1 cellular context compared by ENCODE assay signal in the genomic region with DNA sequence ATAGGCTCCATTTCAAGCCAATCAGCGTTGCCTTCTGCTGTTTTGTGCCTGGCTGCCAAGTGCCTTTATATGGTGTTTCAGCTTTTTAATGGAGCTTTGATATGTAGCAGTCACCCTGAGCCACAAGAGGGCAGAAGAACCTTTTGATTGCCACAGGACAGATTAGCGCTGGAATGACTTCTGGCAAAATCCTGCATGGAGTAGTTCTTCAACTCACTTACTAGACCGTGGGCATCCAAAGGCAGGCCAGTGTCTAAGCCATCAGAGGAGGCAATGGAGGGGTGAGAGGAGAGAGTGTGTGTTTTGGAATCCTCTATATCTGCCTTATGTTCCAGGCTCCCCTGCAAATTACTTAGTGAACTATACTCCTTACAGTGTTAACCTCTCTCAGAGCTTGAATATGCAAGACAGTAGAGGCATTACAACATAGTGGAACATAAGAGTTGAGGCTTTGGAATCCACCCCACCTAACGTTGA.
TF ChIP-seq lines count a peak whose summit lies in the region.

No MANE protein-coding gene starts in this region.

TF ChIP-seq in HepG2, 621 proteins besides CTCF, POLR2A, EP300 and RAD21 (continued from another document):
- TF ChIP-seq, protein P1, sequence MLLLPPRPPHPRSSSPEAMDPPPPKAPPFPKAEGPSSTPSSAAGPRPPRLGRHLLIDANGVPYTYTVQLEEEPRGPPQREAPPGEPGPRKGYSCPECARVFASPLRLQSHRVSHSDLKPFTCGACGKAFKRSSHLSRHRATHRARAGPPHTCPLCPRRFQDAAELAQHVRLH (CRISPR knock-in tag; IDR thresholded peaks at IDR 0.05; ENCODE audit: borderline replicate concordance, low read depth) = 0 out of 2 replicates have a peak, but pooled peaks have one; percentile 41
- no peak for TF ChIP-seq ATAD3A (CRISPR knock-in tag; IDR thresholded peaks at IDR 0.05)
- TF ChIP-seq XRCC5 (optimal IDR thresholded peaks at IDR 0.05; ENCODE audit: low read length) = peak; percentile 45
- no peak for TF ChIP-seq AGO2 (optimal IDR thresholded peaks at IDR 0.05; ENCODE audit: low read depth, low read length)
- TF ChIP-seq KAT8 (CRISPR knock-in tag; IDR thresholded peaks at IDR 0.05) = 0 out of 2 replicates have a peak, but pooled peaks have one; percentile 32
- 0 out of 2 replicates have a peak, but pooled peaks have one; percentile 24 for TF ChIP-seq KDM2A (CRISPR knock-in tag; IDR thresholded peaks at IDR 0.05; ENCODE audit: borderline replicate concordance, low read depth)
- TF ChIP-seq HHEX (CRISPR knock-in tag; IDR thresholded peaks at IDR 0.05) = no peak
- TF ChIP-seq THAP11 (CRISPR knock-in tag; IDR thresholded peaks at IDR 0.05) = peak; percentile 52
- no peak for TF ChIP-seq ZSCAN12 (CRISPR knock-in tag; IDR thresholded peaks at IDR 0.05)
- no peak for TF ChIP-seq HIC2 (CRISPR knock-in tag; IDR thresholded peaks at IDR 0.05; ENCODE audit: low read depth)
- TF ChIP-seq MIXL1 (CRISPR knock-in tag; IDR thresholded peaks at IDR 0.05) = peak; percentile 51; the same call in 1 of the 2 replicates
- TF ChIP-seq SOX13 (IDR thresholded peaks at IDR 0.05) = no peak
- TF ChIP-seq SOX13 (CRISPR knock-in tag; conservative IDR thresholded peaks at IDR 0.05 in 1 of 2, IDR thresholded peaks at IDR 0.05 in 1 of 2) = 0 out of 4 replicates have a peak, but pooled peaks of 1 of the 2 experiments have one; percentile 14
- TF ChIP-seq STAG1 (CRISPR knock-in tag; IDR thresholded peaks at IDR 0.05) = peak; percentile 91
- TF ChIP-seq SMC3 (IDR thresholded peaks at IDR 0.05; ENCODE audit: low read length) = peak; percentile 90
- peak; percentile 73; the same call in 1 of the 2 replicates for TF ChIP-seq SRF (IDR thresholded peaks at IDR 0.05; ENCODE audit: low read depth, low read length)
- no peak for TF ChIP-seq ZNF274 (CRISPR knock-in tag; IDR thresholded peaks at IDR 0.05)
- TF ChIP-seq TEAD3 (CRISPR knock-in tag; optimal IDR thresholded peaks at IDR 0.05; ENCODE audit: borderline replicate concordance) = peak; percentile 58
- peak; percentile 39; the same call in 1 of the 2 replicates for TF ChIP-seq GATAD2A (CRISPR knock-in tag; IDR thresholded peaks at IDR 0.05)
- no peak for TF ChIP-seq ZNF891 (CRISPR knock-in tag; IDR thresholded peaks at IDR 0.05)
- TF ChIP-seq, protein P2, sequence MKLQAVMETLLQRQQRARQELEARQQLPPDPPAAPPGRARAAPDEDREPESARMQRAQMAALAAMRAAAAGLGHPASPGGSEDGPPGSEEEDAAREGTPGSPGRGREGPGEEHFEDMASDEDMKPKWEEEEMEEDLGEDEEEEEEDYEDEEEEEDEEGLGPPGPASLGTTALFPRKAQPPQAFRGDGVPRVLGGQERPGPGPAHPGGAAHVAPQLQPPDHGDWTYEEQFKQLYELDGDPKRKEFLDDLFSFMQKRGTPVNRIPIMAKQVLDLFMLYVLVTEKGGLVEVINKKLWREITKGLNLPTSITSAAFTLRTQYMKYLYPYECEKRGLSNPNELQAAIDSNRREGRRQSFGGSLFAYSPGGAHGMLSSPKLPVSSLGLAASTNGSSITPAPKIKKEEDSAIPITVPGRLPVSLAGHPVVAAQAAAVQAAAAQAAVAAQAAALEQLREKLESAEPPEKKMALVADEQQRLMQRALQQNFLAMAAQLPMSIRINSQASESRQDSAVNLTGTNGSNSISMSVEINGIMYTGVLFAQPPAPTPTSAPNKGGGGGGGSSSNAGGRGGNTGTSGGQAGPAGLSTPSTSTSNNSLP (IDR thresholded peaks at IDR 0.05; ENCODE audit: low read depth, low read length) = peak; percentile 98
- TF ChIP-seq ZNF614 (CRISPR knock-in tag; IDR thresholded peaks at IDR 0.05; ENCODE audit: borderline replicate concordance) = no peak
- TF ChIP-seq SAP130 (CRISPR knock-in tag; IDR thresholded peaks at IDR 0.05; ENCODE audit: low read depth) = 0 out of 2 replicates have a peak, but pooled peaks have one; percentile 25
- no peak for TF ChIP-seq CREB1 (IDR thresholded peaks at IDR 0.05)
- 0 out of 2 replicates have a peak, but pooled peaks have one; percentile 26 for TF ChIP-seq CREB1 (CRISPR knock-in tag; IDR thresholded peaks at IDR 0.05)
- TF ChIP-seq ZKSCAN8 (CRISPR knock-in tag; IDR thresholded peaks at IDR 0.05; ENCODE audit: borderline replicate concordance) = 0 out of 2 replicates have a peak, but pooled peaks have one; percentile 22
- no peak for TF ChIP-seq SNAPC5 (CRISPR knock-in tag; IDR thresholded peaks at IDR 0.05; ENCODE audit: borderline replicate concordance)
- TF ChIP-seq ZNF724P (CRISPR knock-in tag; IDR thresholded peaks at IDR 0.05; ENCODE audit: borderline replicate concordance) = no peak
- TF ChIP-seq, protein P3, sequence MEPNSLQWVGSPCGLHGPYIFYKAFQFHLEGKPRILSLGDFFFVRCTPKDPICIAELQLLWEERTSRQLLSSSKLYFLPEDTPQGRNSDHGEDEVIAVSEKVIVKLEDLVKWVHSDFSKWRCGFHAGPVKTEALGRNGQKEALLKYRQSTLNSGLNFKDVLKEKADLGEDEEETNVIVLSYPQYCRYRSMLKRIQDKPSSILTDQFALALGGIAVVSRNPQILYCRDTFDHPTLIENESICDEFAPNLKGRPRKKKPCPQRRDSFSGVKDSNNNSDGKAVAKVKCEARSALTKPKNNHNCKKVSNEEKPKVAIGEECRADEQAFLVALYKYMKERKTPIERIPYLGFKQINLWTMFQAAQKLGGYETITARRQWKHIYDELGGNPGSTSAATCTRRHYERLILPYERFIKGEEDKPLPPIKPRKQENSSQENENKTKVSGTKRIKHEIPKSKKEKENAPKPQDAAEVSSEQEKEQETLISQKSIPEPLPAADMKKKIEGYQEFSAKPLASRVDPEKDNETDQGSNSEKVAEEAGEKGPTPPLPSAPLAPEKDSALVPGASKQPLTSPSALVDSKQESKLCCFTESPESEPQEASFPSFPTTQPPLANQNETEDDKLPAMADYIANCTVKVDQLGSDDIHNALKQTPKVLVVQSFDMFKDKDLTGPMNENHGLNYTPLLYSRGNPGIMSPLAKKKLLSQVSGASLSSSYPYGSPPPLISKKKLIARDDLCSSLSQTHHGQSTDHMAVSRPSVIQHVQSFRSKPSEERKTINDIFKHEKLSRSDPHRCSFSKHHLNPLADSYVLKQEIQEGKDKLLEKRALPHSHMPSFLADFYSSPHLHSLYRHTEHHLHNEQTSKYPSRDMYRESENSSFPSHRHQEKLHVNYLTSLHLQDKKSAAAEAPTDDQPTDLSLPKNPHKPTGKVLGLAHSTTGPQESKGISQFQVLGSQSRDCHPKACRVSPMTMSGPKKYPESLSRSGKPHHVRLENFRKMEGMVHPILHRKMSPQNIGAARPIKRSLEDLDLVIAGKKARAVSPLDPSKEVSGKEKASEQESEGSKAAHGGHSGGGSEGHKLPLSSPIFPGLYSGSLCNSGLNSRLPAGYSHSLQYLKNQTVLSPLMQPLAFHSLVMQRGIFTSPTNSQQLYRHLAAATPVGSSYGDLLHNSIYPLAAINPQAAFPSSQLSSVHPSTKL (CRISPR knock-in tag; IDR thresholded peaks at IDR 0.05) = 0 out of 2 replicates have a peak, but pooled peaks have one; percentile 20
